Comparison of ENCODE assay signal across 8 cellular contexts in the genomic region with DNA sequence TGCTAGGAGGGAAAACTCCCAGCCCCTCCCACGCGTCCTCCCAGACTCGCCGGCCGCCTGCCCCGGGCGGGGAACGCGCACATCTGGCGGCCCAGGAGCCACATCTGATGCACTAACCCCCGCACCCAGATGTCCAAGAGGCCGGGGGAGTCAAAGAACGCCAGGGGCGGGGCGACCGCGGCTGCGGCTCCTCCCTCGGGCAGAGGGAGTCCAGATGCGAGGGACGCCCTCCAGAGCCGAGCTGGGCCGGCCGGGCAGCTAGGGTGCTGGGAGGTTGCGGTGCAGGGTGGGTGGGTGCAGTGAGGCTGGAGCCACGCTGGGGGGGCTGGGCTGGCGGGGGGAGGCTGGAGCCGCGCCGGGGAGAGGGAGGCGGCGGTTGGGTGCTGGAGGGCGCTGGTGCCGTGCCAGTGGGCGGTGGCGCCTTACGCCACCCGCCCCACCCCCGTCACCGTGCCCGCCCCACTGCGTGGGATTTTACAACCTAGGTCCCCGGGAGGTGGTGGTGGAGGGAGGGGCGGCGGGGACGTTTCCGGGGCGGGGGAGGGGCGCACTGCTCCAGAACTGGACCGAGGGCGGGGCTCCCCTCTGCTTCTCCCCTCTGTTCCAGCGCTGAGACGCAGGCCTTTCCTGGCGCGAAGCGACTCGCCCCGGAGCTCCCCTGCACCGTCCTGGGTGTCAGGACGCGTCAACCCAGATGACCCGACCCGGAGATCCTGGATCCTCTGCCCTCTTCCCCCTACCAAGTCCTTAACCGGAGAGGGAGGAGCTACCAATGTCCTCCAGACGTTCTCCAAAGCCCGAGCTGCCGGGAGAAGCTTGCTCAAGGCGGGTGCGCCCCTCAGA.
DNase-seq lines count a peak whose midpoint lies in the region; ATAC-seq and TF ChIP-seq lines count a peak whose summit lies in the region.

No MANE protein-coding gene starts in this region.

- H3K36me3 Mint-ChIP-seq in CD14-positive monocyte, result no peaks in the 10 kb centered on the region
- no peaks in the 10 kb centered on the region for H3K36me3 Mint-ChIP-seq in activated CD8-positive, alpha-beta T cell treated with anti-CD3 and anti-CD28 coated beads for 36 hours (ENCODE audit: low read depth)

- peaks cover 54% of the 10 kb centered on the region for H3K4me1 Mint-ChIP-seq in CD14-positive monocyte
- peaks cover 25% of the 10 kb centered on the region for H3K4me1 Mint-ChIP-seq in activated CD8-positive, alpha-beta T cell treated with anti-CD3 and anti-CD28 coated beads for 36 hours (ENCODE audit: low read depth)

- no peaks in the 10 kb centered on the region for H3K27me3 ChIP-seq in ectodermal cell (ENCODE audit: control insufficient read depth, insufficient read depth, low read length, poor library complexity, severe bottlenecking)

- peak; percentile 56 for ATAC-seq in GM19328 (IDR thresholded peaks at IDR 0.05; ENCODE audit: unreplicated experiment)
- ATAC-seq in HG03460 (IDR thresholded peaks at IDR 0.05; ENCODE audit: unreplicated experiment), result peak; percentile 56
- ATAC-seq in activated CD8-positive, alpha-beta T cell treated with anti-CD3 and anti-CD28 coated beads for 36 hours, result peak; percentile 65

- no peaks in the 10 kb centered on the region for H3K36me3 ChIP-seq in ectodermal cell (ENCODE audit: control insufficient read depth, insufficient read depth, low read length)

- CTCF ChIA-PET in activated CD8-positive, alpha-beta T cell treated with anti-CD3 and anti-CD28 coated beads for 36 hours (lab: Charles Lee), result interaction anchor here (0.7 to 9.1 kb wide), 26 partner anchors 9 to 497 kb away, joined by 3 to 171 read pairs (median 4); partner anchors contain the start of genes JMJD1C and NRBF2

- intact Hi-C loops in CD14-positive monocyte (cut with micrococcal nuclease), result loop anchor here in 1 of 2 donors (5.0 to 10.0 kb wide), 2 partner anchors 358 to 456 kb away; no protein-coding TSS in a partner anchor
- intact Hi-C loops in activated CD8-positive, alpha-beta T cell treated with anti-CD3 and anti-CD28 coated beads for 36 hours (cut with micrococcal nuclease), result loop anchor here (5.0 kb wide), 1 partner anchor 363 kb away; no protein-coding TSS in a partner anchor

- peak overlapping the region; percentile 98 for H3K27ac ChIP-seq in ectodermal cell (ENCODE audit: insufficient read depth, low read depth, low read length, poor library complexity, severe bottlenecking)

- DNase-seq in CD14-positive monocyte (ENCODE audit: low spot score) (peak; percentile 59), NCI-H748 (lab: John Stamatoyannopoulos, UW; ENCODE audit: unreplicated experiment) (peak; percentile 75), lung microvascular endothelial cell (ENCODE audit: low read depth in 2 of 2) (peak; percentile 84 to 89)
- DNase-seq in activated CD8-positive, alpha-beta T cell treated with anti-CD3 and anti-CD28 coated beads for 36 hours, result peak; percentile 88
- peak; percentile 46 to 83 (median 58) for DNase-seq in stimulated activated CD4-positive, alpha-beta T cell treated with anti-CD3 and anti-CD28 coated beads, TNF-alpha, amount 100 ng/mL, for 24 hours (ENCODE audit: low read depth in 3 of 3)

- TF ChIP-seq CTCF in CD14-positive monocyte (IDR thresholded peaks at IDR 0.05), result no peak
- TF ChIP-seq CTCF in activated CD8-positive, alpha-beta T cell treated with anti-CD3 and anti-CD28 coated beads for 36 hours (IDR thresholded peaks at IDR 0.05), result no peak

- H3K9me3 Mint-ChIP-seq in CD14-positive monocyte, result no peaks in the 10 kb centered on the region
- H3K9me3 Mint-ChIP-seq in activated CD8-positive, alpha-beta T cell treated with anti-CD3 and anti-CD28 coated beads for 36 hours, result no peaks in the 10 kb centered on the region

- H3K4me1 ChIP-seq in ectodermal cell (ENCODE audit: control insufficient read depth, insufficient read depth, low read length), result peaks cover 21% of the 10 kb centered on the region

- H3K4me3 ChIP-seq in ectodermal cell (ENCODE audit: insufficient read depth, low read depth, low read length), result peak overlapping the region; percentile 70

- peak overlapping the region; percentile 95 to 97 for H3K4me3 Mint-ChIP-seq in CD14-positive monocyte
- peak overlapping the region; percentile 78 for H3K4me3 Mint-ChIP-seq in activated CD8-positive, alpha-beta T cell treated with anti-CD3 and anti-CD28 coated beads for 36 hours

- 0% methylated on average over 68 to 69 of the region's 69 CpGs for WGBS in ectodermal cell, 2 experiments

- H3K9me3 ChIP-seq in ectodermal cell (ENCODE audit: control insufficient read depth, low read length), result no peaks in the 10 kb centered on the region

- no peaks in the 10 kb centered on the region for H3K27me3 Mint-ChIP-seq in CD14-positive monocyte (ENCODE audit: low read depth in 3 of 3)
- H3K27me3 Mint-ChIP-seq in activated CD8-positive, alpha-beta T cell treated with anti-CD3 and anti-CD28 coated beads for 36 hours, result peaks cover 3% of the 10 kb centered on the region

- POLR2A ChIA-PET in activated CD8-positive, alpha-beta T cell treated with anti-CD3 and anti-CD28 coated beads for 36 hours (lab: Charles Lee), result interaction anchor here (0.6 to 1.5 kb wide), 7 partner anchors 42 to 463 kb away, joined by 3 to 7 read pairs (median 4); no protein-coding TSS in a partner anchor

- H3K27ac Mint-ChIP-seq in CD14-positive monocyte, result peak overlapping the region; percentile 87 to 97 (median 93)
- peak overlapping the region; percentile 86 for H3K27ac Mint-ChIP-seq in activated CD8-positive, alpha-beta T cell treated with anti-CD3 and anti-CD28 coated beads for 36 hours

Comparison
In these comparisons a context has a peak if more than half of its experiments do, and no peak if none do; other contexts are left out.
1. Peak in every context shown above with its lines: DNase-seq, ATAC-seq, H3K4me3 ChIP-seq and H3K27ac ChIP-seq.